8 cellular contexts compared by ENCODE assay signal in the genomic region with DNA sequence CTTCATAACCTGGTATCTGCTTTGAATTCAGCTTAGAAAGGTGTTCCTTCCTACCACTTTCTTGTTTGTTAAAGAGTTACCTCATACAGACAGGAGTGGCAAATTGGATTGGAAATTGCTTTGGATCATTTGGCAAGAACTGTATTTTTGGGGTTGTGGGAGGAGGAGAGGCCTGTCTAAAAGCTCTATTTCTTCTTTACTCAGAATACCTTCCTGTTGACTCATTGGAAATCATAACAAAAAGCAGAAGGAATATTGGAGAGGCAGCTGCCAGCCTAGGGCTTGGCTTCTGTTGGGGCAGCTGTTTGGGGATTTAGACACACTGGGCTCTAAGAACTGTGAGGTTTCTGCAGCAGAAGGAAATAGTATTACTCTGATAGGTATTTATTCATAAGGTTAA. TPM values are rescaled to one million over a fixed set of nuclear protein-coding genes. Genes with fewer than 3 reads are reported as not detected.
DNase-seq lines count a peak whose midpoint lies in the region; ATAC-seq, FAIRE-seq and TF ChIP-seq lines count a peak whose summit lies in the region.

No MANE protein-coding gene starts in this region.

- ATAC-seq in A549 (peak; percentile 68 to 78; a peak in 5 of 6 replicates), HCT116 (peak; percentile 77), HG02973 (IDR thresholded peaks at IDR 0.05; ENCODE audit: unreplicated experiment) (no peak), HG03571 (IDR thresholded peaks at IDR 0.05; ENCODE audit: unreplicated experiment) (no peak)

- H3K4me1 Mint-ChIP-seq in neural progenitor cell = peaks cover 34% of the 10 kb centered on the region

- peak; percentile 94 for FAIRE-seq in A549 (lab: Jason Lieb, UNC)

- no peaks in the 10 kb centered on the region for H3K9me2 ChIP-seq in HCT116 (ENCODE audit: insufficient read depth)

- H3K79me2 ChIP-seq in HCT116 (ENCODE audit: insufficient read depth, low read length) (peaks cover 96% of the 10 kb centered on the region), neural progenitor cell (ENCODE audit: low read depth) (peaks cover 76% of the 10 kb centered on the region)

- intact Hi-C loops in HCT116 (cut with micrococcal nuclease) = loop anchor here (1.0 kb wide), 1 partner anchor 10 kb away; no protein-coding TSS in a partner anchor

- no peak overlapping the region for H3K4me3 Mint-ChIP-seq in neural progenitor cell

- H3K27ac ChIP-seq in A549 (peak overlapping the region; percentile 76 to 84), HCT116 (ENCODE audit: low read depth, low read length) (peak overlapping the region; percentile 76), SK-N-MC (peak overlapping the region; percentile 77; the same call in 1 of the 2 replicates), esophagus (ENCODE audit: low read depth in 2 of 2, low read length in 1 of 2) (peak overlapping the region; percentile 68 to 76), neural progenitor cell (no peak overlapping the region)

- H4K20me1 ChIP-seq in HCT116 (ENCODE audit: insufficient read depth) (no peaks in the 10 kb centered on the region), neural progenitor cell (ENCODE audit: low read depth) (no peaks in the 10 kb centered on the region)

- TF ChIP-seq EP300 in A549 (IDR thresholded peaks at IDR 0.05) = peak in 1 of 2 experiments; percentile 19; a peak in 1 of 5 replicates

- peaks cover 3% of the 10 kb centered on the region for H3K36me3 Mint-ChIP-seq in neural progenitor cell

- TF ChIP-seq CTCF in A549 (IDR thresholded peaks at IDR 0.05) (no peak), HCT116 (IDR thresholded peaks at IDR 0.05 in 2 of 3, conservative IDR thresholded peaks at IDR 0.05 in 1 of 3; ENCODE audit: borderline replicate concordance in 1 of 3, insufficient read depth in 1 of 3, low read depth in 2 of 3, low read length in 2 of 3) (no peak), neural progenitor cell (IDR thresholded peaks at IDR 0.05) (no peak)

- H3K9ac ChIP-seq in HCT116 (ENCODE audit: low read length) (peak overlapping the region; percentile 60), SK-N-MC (ENCODE audit: insufficient read length) (peak overlapping the region; percentile 16), neural progenitor cell (no peak overlapping the region)

- H3K4me2 ChIP-seq in A549 (peak overlapping the region; percentile 86), HCT116 (ENCODE audit: low read length) (peak overlapping the region; percentile 81), neural progenitor cell (no peak overlapping the region)

- CTCF ChIA-PET in A549 (lab: Yijun Ruan, JAX) (interaction anchor here (1.1 to 4.0 kb wide), 10 partner anchors 10 to 529 kb away, joined by 3 to 16 read pairs (median 4); no protein-coding TSS in a partner anchor), HCT116 (lab: Charles Lee) (interaction anchor here (1.7 kb wide), 1 partner anchor 80 kb away, joined by 4 read pairs; no protein-coding TSS in a partner anchor)

- TF ChIP-seq RAD21 in A549 (conservative IDR thresholded peaks at IDR 0.05 in 1 of 2, IDR thresholded peaks at IDR 0.05 in 1 of 2) (no peak; a peak in 2 of 5 replicates), HCT116 (IDR thresholded peaks at IDR 0.05; ENCODE audit: low read depth) (peak; percentile 36; the same call in 1 of the 2 replicates)

- no TSS peak for BruUV-seq in HCT116 (replicated peaks; lab: Mats Ljungman, UMichigan)

- POLR2A ChIA-PET in A549 (lab: Yijun Ruan, JAX) = interaction anchor here (1.0 to 5.6 kb wide), 4 partner anchors 10 to 14 kb away, joined by 3 to 52 read pairs (median 7); a partner anchor contains a TSS
- POLR2A ChIA-PET in HCT116 (lab: Charles Lee) = interaction anchor here (1.0 to 1.5 kb wide), 4 partner anchors 10 to 21 kb away, joined by 3 to 8 read pairs (median 4); a partner anchor contains a TSS

- H3K27ac Mint-ChIP-seq in neural progenitor cell = peak overlapping the region; percentile 55

- DNase-seq in A549 (ENCODE audit: low read depth in 1 of 2, low spot score in 1 of 2) = peak in 1 of 2 experiments; percentile 66
- peak; percentile 54 for DNase-seq in HCT116 (ENCODE audit: low read depth, low spot score)
- DNase-seq in SK-N-MC (ENCODE audit: low read depth, low spot score) = no peak
- no peak for DNase-seq in neural progenitor cell (ENCODE audit: low spot score)
- no peak for DNase-seq in NCI-H1436 (lab: John Stamatoyannopoulos, UW)

- H2AFZ ChIP-seq in HCT116 (ENCODE audit: low read depth, low read length, poor library complexity, severe bottlenecking) = no peak overlapping the region
- H2AFZ ChIP-seq in neural progenitor cell (replicated peaks) = no peak overlapping the region

- H3K9me3 ChIP-seq in A549 = no peaks in the 10 kb centered on the region
- no peaks in the 10 kb centered on the region for H3K9me3 ChIP-seq in HCT116 (ENCODE audit: control insufficient read depth in 1 of 2, insufficient read depth in 1 of 2, low read depth in 1 of 2, low read length in 2 of 2)
- H3K9me3 ChIP-seq in SK-N-MC (ENCODE audit: low read depth, low read length) = no peaks in the 10 kb centered on the region
- no peaks in the 10 kb centered on the region for H3K9me3 ChIP-seq in esophagus (ENCODE audit: control insufficient read depth in 2 of 2, insufficient read depth in 1 of 2, low read depth in 1 of 2, low read length in 1 of 2)
- no peaks in the 10 kb centered on the region for H3K9me3 ChIP-seq in neural progenitor cell (ENCODE audit: low read depth)

- RAD21 ChIA-PET in HCT116 (lab: Charles Lee; ENCODE audit: low non-redundant PET in 1 of 2, low total read pairs in 2 of 2, uncharacterized antibody in 2 of 2, unreplicated experiment in 2 of 2) = no interaction called here

- H3K4me3 ChIP-seq in A549 = 0 out of 3 replicates have a peak overlapping the region, but pooled peaks have one; percentile 2
- peak overlapping the region; percentile 3 to 37; a peak in 3 of 4 replicates for H3K4me3 ChIP-seq in HCT116 (replicated peaks in 1 of 2; ENCODE audit: low read depth in 1 of 2, low read length in 2 of 2)
- H3K4me3 ChIP-seq in SK-N-MC = 0 out of 2 replicates have a peak overlapping the region, but pooled peaks have one; percentile 66
- no peak overlapping the region for H3K4me3 ChIP-seq in esophagus (ENCODE audit: low read depth in 1 of 2, low read length in 2 of 2)
- no peak overlapping the region for H3K4me3 ChIP-seq in neural progenitor cell

- H3K27me3 Mint-ChIP-seq in neural progenitor cell (ENCODE audit: insufficient read depth, low read depth) = no peaks in the 10 kb centered on the region

- TF ChIP-seq POLR2A in A549 (IDR thresholded peaks at IDR 0.05; ENCODE audit: low read length) (no peak), HCT116 (IDR thresholded peaks at IDR 0.05; ENCODE audit: borderline replicate concordance, extremely low read depth, insufficient read depth, insufficient read length) (no peak)

- no peaks in the 10 kb centered on the region for H3K9me3 Mint-ChIP-seq in neural progenitor cell

- H3K4me1 ChIP-seq in A549 (peaks cover 70% of the 10 kb centered on the region), HCT116 (ENCODE audit: control insufficient read depth in 1 of 2, insufficient read depth in 2 of 2, low read length in 2 of 2) (peaks cover 43 to 51% of the 10 kb centered on the region in 2 experiments), esophagus (ENCODE audit: control insufficient read depth in 2 of 2, insufficient read depth in 2 of 2, low read length in 1 of 2) (peaks cover 0 to 5% of the 10 kb centered on the region in 2 donors), neural progenitor cell (peaks cover 18% of the 10 kb centered on the region)

- H3K36me3 ChIP-seq in HCT116 (ENCODE audit: control insufficient read depth in 1 of 2, insufficient read depth in 2 of 2, low read length in 2 of 2) (no peaks in the 10 kb centered on the region), SK-N-MC (ENCODE audit: insufficient read depth, low read length) (no peaks in the 10 kb centered on the region), esophagus (ENCODE audit: control insufficient read depth in 2 of 2, insufficient read depth in 2 of 2, low read length in 1 of 2) (no peaks in the 10 kb centered on the region), neural progenitor cell (no peaks in the 10 kb centered on the region)

- H3F3A ChIP-seq in neural progenitor cell (ENCODE audit: low read depth) = no peaks in the 10 kb centered on the region

- H3K27me3 ChIP-seq in HCT116 (ENCODE audit: insufficient read depth, low read length) = no peaks in the 10 kb centered on the region
- no peaks in the 10 kb centered on the region for H3K27me3 ChIP-seq in esophagus (ENCODE audit: control insufficient read depth in 1 of 2, insufficient read depth in 2 of 2, low read length in 2 of 2)
- no peaks in the 10 kb centered on the region for H3K27me3 ChIP-seq in neural progenitor cell

TF ChIP-seq in A549, 52 proteins besides CTCF, POLR2A, EP300 and RAD21 (continues in another document):
- TF ChIP-seq JUN (IDR thresholded peaks at IDR 0.05) = peak; percentile 9 to 40; a peak in 1 of 5 replicates
- TF ChIP-seq CEBPB (IDR thresholded peaks at IDR 0.05) = peak in 1 of 2 experiments; percentile 45; a peak in 1 of 4 replicates
- 0 out of 2 replicates have a peak, but pooled peaks have one; percentile 34 for TF ChIP-seq GATA3 (IDR thresholded peaks at IDR 0.05; ENCODE audit: borderline replicate concordance)

TF ChIP-seq in HCT116, 20 proteins besides CTCF, POLR2A, EP300 and RAD21 (continues in another document):
- TF ChIP-seq, protein P1, sequence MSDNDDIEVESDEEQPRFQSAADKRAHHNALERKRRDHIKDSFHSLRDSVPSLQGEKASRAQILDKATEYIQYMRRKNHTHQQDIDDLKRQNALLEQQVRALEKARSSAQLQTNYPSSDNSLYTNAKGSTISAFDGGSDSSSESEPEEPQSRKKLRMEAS (IDR thresholded peaks at IDR 0.05) = 0 out of 2 replicates have a peak, but pooled peaks have one; percentile 33
- peak; percentile 65 for TF ChIP-seq CEBPB (IDR thresholded peaks at IDR 0.05; ENCODE audit: low read depth)

RNA-seq across cellular contexts. Expression of a gene that starts 14.2 kb away (rescaled TPM):
- polyA plus RNA-seq in A549 (2011; rRNA removed) (168 and 181 TPM in 2 replicates), A549 (2017; fragmentation: RNase III; extraction: RNeasy Plus Mini Kit Qiagen cat#74134 plus additional on column Dnase treatment) (100 to 108 TPM (median 103 TPM) in 3 replicates), esophagus (100 to 1,000 TPM in 1 of 2 donors, 10 to 100 TPM in 1; 68.4 to 106 TPM)
- 11.7 and 12.7 TPM in 2 replicates for polyA plus RNA-seq in A549 (2012; cell fraction: cytosol; rRNA removed)
- polyA plus RNA-seq in A549 (2012; cell fraction: nucleus; rRNA removed) = 96.3 and 155 TPM in 2 replicates
- 215 and 230 TPM in 2 replicates for polyA minus RNA-seq in A549 (2011; rRNA and poly(A)+ RNA removed)
- total RNA-seq in HCT116 (2021; ENCODE audit: unreplicated experiment) (113 TPM), neural progenitor cell (ENCODE audit: low replicate concordance) (35.9 and 44.8 TPM in 2 replicates)
- polyA plus RNA-seq in HCT116 (2012) = 60.2 and 82.3 TPM in 2 replicates

RNA-seq across cellular contexts. Expression of a gene that starts 50.1 kb away (rescaled TPM):
- polyA plus RNA-seq in A549 (2011; rRNA removed) (1.2 and 1.4 TPM in 2 replicates), A549 (2017; fragmentation: RNase III; extraction: RNeasy Plus Mini Kit Qiagen cat#74134 plus additional on column Dnase treatment) (0.94 to 1.3 TPM (median 1.2 TPM) in 3 replicates), esophagus (1 to 10 TPM in 1 of 2 donors, under 1 TPM in 1; 0.80 to 1.5 TPM)
- polyA plus RNA-seq in A549 (2012; cell fraction: cytosol; rRNA removed) = 0.41 and 0.43 TPM in 2 replicates
- 0.28 and 21.3 TPM in 2 replicates for polyA plus RNA-seq in A549 (2012; cell fraction: nucleus; rRNA removed)
- polyA minus RNA-seq in A549 (2011; rRNA and poly(A)+ RNA removed) = 0.87 and 1.4 TPM in 2 replicates
- total RNA-seq in HCT116 (2021; ENCODE audit: unreplicated experiment) (4.0 TPM), neural progenitor cell (ENCODE audit: low replicate concordance) (1.9 and 8.3 TPM in 2 replicates)
- polyA plus RNA-seq in HCT116 (2012) = 0.56 and 1.1 TPM in 2 replicates

Comparison
In these comparisons a context has a peak if more than half of its experiments do, and no peak if none do; other contexts are left out.
1. ATAC-seq: peak in A549 (2 of 2) and HCT116 (single experiment); none in HG02973 (single experiment) and HG03571 (single experiment).
2. H3K4me3 ChIP-seq: peak in A549 (single experiment), HCT116 (2 of 2) and SK-N-MC (single experiment); none in esophagus (0 of 2) and neural progenitor cell (single experiment).